In genomic region chr11:5992604-5993251, GRCh38 we compare ENCODE assay signal across 9 cellular contexts. TPM values are rescaled to one million over a fixed set of nuclear protein-coding genes. Genes with fewer than 3 reads are reported as not detected.
DNase-seq lines count a peak whose midpoint lies in the region; ATAC-seq and TF ChIP-seq lines count a peak whose summit lies in the region.
"Had no signal": no experiment of that assay in that cellular context is flagged by ENCODE, and none has a peak within 500 bp of the region (broad histone marks: within the 10 kb centered on the region; RNA-seq: fewer than 3 reads in every experiment).

No MANE protein-coding gene starts in this region.

- no peak overlapping the region for H3K27ac ChIP-seq in H9 (ENCODE audit: insufficient read length, low read depth, low read length)
- H3K27ac ChIP-seq in naive thymus-derived CD4-positive, alpha-beta T cell (ENCODE audit: low read depth, low read length): no peak overlapping the region
- H3K27ac ChIP-seq: SJSA1 had no signal

- H4K8ac ChIP-seq in H9 (replicated peaks; ENCODE audit: insufficient read length, low read depth, low read length): no peak overlapping the region

- no peak overlapping the region for H4K91ac ChIP-seq in H9 (ENCODE audit: insufficient read length, low read depth, low read length)

- H3K56ac ChIP-seq in H9 (ENCODE audit: insufficient read length, low read depth, low read length): no peak overlapping the region

- no peak overlapping the region for H3K9ac ChIP-seq in H9 (ENCODE audit: extremely low read depth, insufficient read length, low read length)

- H3K4me1 Mint-ChIP-seq in H9: 0 out of 4 replicates have a peak, but pooled peaks cover 0 to 2% of the 10 kb centered on the region in 2 experiments
- no peaks in the 10 kb centered on the region for H3K4me1 Mint-ChIP-seq in naive thymus-derived CD4-positive, alpha-beta T cell

- H3K27me3 Mint-ChIP-seq in H9 (ENCODE audit: low read depth): peaks cover 1% of the 10 kb centered on the region; the same call in 1 of the 2 replicates
- H3K27me3 Mint-ChIP-seq in naive thymus-derived CD4-positive, alpha-beta T cell: peaks cover 14 to 25% (median 21%) of the 10 kb centered on the region in 5 donors

- no peaks in the 10 kb centered on the region for H3K9me3 ChIP-seq in H9 (ENCODE audit: control insufficient read depth, low read depth, low read length)
- H3K9me3 ChIP-seq in naive thymus-derived CD4-positive, alpha-beta T cell (ENCODE audit: control insufficient read depth in 2 of 3, low read length in 3 of 3): no peaks in the 10 kb centered on the region
- H3K9me3 ChIP-seq: SJSA1 had no signal

- no peak overlapping the region for H2BK120ac ChIP-seq in H9 (ENCODE audit: low read depth, low read length, poor library complexity, severe bottlenecking)

- H2AFZ ChIP-seq in H9 (ENCODE audit: low read length): no peak overlapping the region

- intact Hi-C loops in naive thymus-derived CD4-positive, alpha-beta T cell (cut with micrococcal nuclease): loop anchor here (1.0 kb wide), 1 partner anchor 361 kb away; no protein-coding TSS in a partner anchor

- H3K79me1 ChIP-seq in H9 (ENCODE audit: insufficient read depth, low read depth, low read length, poor library complexity, severe bottlenecking): no peaks in the 10 kb centered on the region

- H4K5ac ChIP-seq in H9 (ENCODE audit: insufficient read length, low read depth, low read length): no peak overlapping the region

- ATAC-seq in HG03095 (IDR thresholded peaks at IDR 0.05; ENCODE audit: unreplicated experiment) (no peak), HG03196 (IDR thresholded peaks at IDR 0.05; ENCODE audit: unreplicated experiment) (no peak)
- no peak for ATAC-seq in naive thymus-derived CD4-positive, alpha-beta T cell

- TF ChIP-seq CTCF in H9 (conservative IDR thresholded peaks at IDR 0.05): peak; percentile 81

- CTCF ChIA-PET in naive thymus-derived CD4-positive, alpha-beta T cell (lab: Charles Lee): no interaction called here

- H2BK20ac ChIP-seq in H9 (ENCODE audit: low read depth, low read length, poor library complexity, severe bottlenecking): no peak overlapping the region

- H3K27me3 ChIP-seq in H9 (ENCODE audit: insufficient read depth, low read length): no peaks in the 10 kb centered on the region
- peaks cover 0 to 6% of the 10 kb centered on the region in 2 donors for H3K27me3 ChIP-seq in naive thymus-derived CD4-positive, alpha-beta T cell (ENCODE audit: control insufficient read depth in 2 of 2, insufficient read depth in 2 of 2, low read length in 2 of 2)
- H3K27me3 ChIP-seq: SJSA1 had no signal

- POLR2A ChIA-PET in naive thymus-derived CD4-positive, alpha-beta T cell (lab: Charles Lee): no interaction called here

- no peak overlapping the region for H2BK12ac ChIP-seq in H9 (ENCODE audit: insufficient read length, low read depth, low read length)

- H3K4me3 ChIP-seq in naive thymus-derived CD4-positive, alpha-beta T cell (ENCODE audit: low read length): no peak overlapping the region
- H3K4me3 ChIP-seq: SJSA1 had no signal

- H3K79me2 ChIP-seq in H9 (ENCODE audit: insufficient read depth, low read length): no peaks in the 10 kb centered on the region

- H2AK5ac ChIP-seq in H9 (ENCODE audit: insufficient read length, low read length): no peak overlapping the region

- H3K4me3 Mint-ChIP-seq in H9: no peak overlapping the region
- H3K4me3 Mint-ChIP-seq in naive thymus-derived CD4-positive, alpha-beta T cell: no peak overlapping the region

- no peak overlapping the region for H2BK15ac ChIP-seq in H9 (ENCODE audit: low read depth, low read length)

- no peaks in the 10 kb centered on the region for H4K20me1 ChIP-seq in H9 (ENCODE audit: control insufficient read depth, insufficient read depth, insufficient read length)

- H3K27ac Mint-ChIP-seq in H9: no peak overlapping the region
- H3K27ac Mint-ChIP-seq in naive thymus-derived CD4-positive, alpha-beta T cell: no peak overlapping the region

- no peak overlapping the region for H3K23ac ChIP-seq in H9 (ENCODE audit: insufficient read length, low read depth, low read length)

- H3K18ac ChIP-seq in H9 (ENCODE audit: insufficient read length, low read depth, low read length): no peak overlapping the region

- H3K23me2 ChIP-seq in H9 (ENCODE audit: insufficient read length, low read depth, low read length, poor library complexity, severe bottlenecking): no peaks in the 10 kb centered on the region

- H3K4me1 ChIP-seq in H9 (ENCODE audit: insufficient read depth, low read length): no peaks in the 10 kb centered on the region
- H3K4me1 ChIP-seq in naive thymus-derived CD4-positive, alpha-beta T cell (ENCODE audit: control insufficient read depth in 2 of 2, insufficient read depth in 2 of 2, low read length in 2 of 2): no peaks in the 10 kb centered on the region
- H3K4me1 ChIP-seq: SJSA1 had no signal

- no CpG with 5 or more reads among the region's 3 CpGs for WGBS in H9 (ENCODE audit: extremely low coverage, insufficient read length, low lambda C conversion rate)

- H3K4ac ChIP-seq in H9 (ENCODE audit: low read depth, low read length): no peak overlapping the region

- no peak overlapping the region for H3K4me2 ChIP-seq in H9 (ENCODE audit: insufficient read depth, insufficient read length, low read length)

- H3K14ac ChIP-seq in H9 (ENCODE audit: insufficient read depth, low read length): no peak overlapping the region

- H3K36me3 Mint-ChIP-seq in H9 (ENCODE audit: insufficient read depth in 1 of 3, low read depth in 3 of 3): no peaks in the 10 kb centered on the region
- no peaks in the 10 kb centered on the region for H3K36me3 Mint-ChIP-seq in naive thymus-derived CD4-positive, alpha-beta T cell

- no peaks in the 10 kb centered on the region for H3K9me3 Mint-ChIP-seq in H9
- peaks cover 0 to under 1% (median 0%) of the 10 kb centered on the region in 11 donors for H3K9me3 Mint-ChIP-seq in naive thymus-derived CD4-positive, alpha-beta T cell

- DNase-seq in DMS53 treated with DMSO at 0.1 percent for 48 hours (lab: John Stamatoyannopoulos, UW; ENCODE audit: unreplicated experiment) (peak; percentile 51), H9 (no peak), SKM-1 treated with dmso at 0.1 percent for 144 hours (lab: John Stamatoyannopoulos, UW; ENCODE audit: unreplicated experiment) (peak; percentile 30), kidney tubule cell (ENCODE audit: low spot score) (peak; percentile 28), T-helper 1 cell (no peak)
- DNase-seq in naive thymus-derived CD4-positive, alpha-beta T cell: no peak

- no peak overlapping the region for H3T11ph ChIP-seq in H9 (ENCODE audit: low read length)

- no peaks in the 10 kb centered on the region for H3K36me3 ChIP-seq in naive thymus-derived CD4-positive, alpha-beta T cell (ENCODE audit: control insufficient read depth in 2 of 3, insufficient read depth in 3 of 3, low read length in 3 of 3)
- H3K36me3 ChIP-seq: SJSA1 had no signal

- H2BK5ac ChIP-seq in H9 (ENCODE audit: insufficient read length, low read length): no peak overlapping the region

RNA-seq across cellular contexts. Expression of gene OR52L1, which starts 5.9 kb away (rescaled TPM):
- not detected in 2 replicates for total RNA-seq in H9 (2021)
- total RNA-seq in naive thymus-derived CD4-positive, alpha-beta T cell: not detected
- polyA plus RNA-seq in naive thymus-derived CD4-positive, alpha-beta T cell: not detected
- total RNA-seq: SJSA1 had no signal

RNA-seq across cellular contexts. Expression of gene OR56A4, which starts 14.0 kb away (rescaled TPM):
- total RNA-seq in H9 (2021): not detected in 2 replicates
- total RNA-seq in naive thymus-derived CD4-positive, alpha-beta T cell: under 1 TPM in 2 of 5 experiments, not detected in 3; 0.07 to 0.08 TPM
- not detected for polyA plus RNA-seq in naive thymus-derived CD4-positive, alpha-beta T cell
- total RNA-seq: SJSA1 had no signal

RNA-seq across cellular contexts. Expression of gene OR56A5, which starts 24.4 kb away (rescaled TPM):
- not detected in 2 replicates for total RNA-seq in H9 (2021)
- not detected for total RNA-seq in naive thymus-derived CD4-positive, alpha-beta T cell
- polyA plus RNA-seq in naive thymus-derived CD4-positive, alpha-beta T cell: not detected
- total RNA-seq: SJSA1 had no signal

RNA-seq across cellular contexts. Expression of gene OR56A1, which starts 37.8 kb away (rescaled TPM):
- 0.07 TPM in 2 replicates for total RNA-seq in H9 (2021)
- total RNA-seq in naive thymus-derived CD4-positive, alpha-beta T cell: not detected
- polyA plus RNA-seq in naive thymus-derived CD4-positive, alpha-beta T cell: not detected
- total RNA-seq: SJSA1 had no signal

RNA-seq across cellular contexts. Expression of gene OR56A3, which starts 50.7 kb away (rescaled TPM):
- total RNA-seq in H9 (2021): not detected in 2 replicates
- not detected for total RNA-seq in naive thymus-derived CD4-positive, alpha-beta T cell
- not detected for polyA plus RNA-seq in naive thymus-derived CD4-positive, alpha-beta T cell
- total RNA-seq: SJSA1 had no signal

Comparison
In these comparisons a context has a peak if more than half of its experiments do, and no peak if none do; other contexts are left out.
1. DNase-seq: peak in DMS53 treated with DMSO at 0.1 percent for 48 hours (single experiment), SKM-1 treated with dmso at 0.1 percent for 144 hours (single experiment) and kidney tubule cell (single experiment); none in H9 (single experiment), T-helper 1 cell (0 of 5) and naive thymus-derived CD4-positive, alpha-beta T cell (0 of 9).